Comparison of ENCODE assay signal across 2 cellular contexts in genomic region chr5:69288069-69288468, GRCh38.
TF ChIP-seq lines count a peak whose summit lies in the region.

No MANE protein-coding gene starts in this region.

TF ChIP-seq in HepG2, 621 proteins besides CTCF, POLR2A, EP300 and RAD21:
- no peak for TF ChIP-seq ZNF12 (CRISPR knock-in tag; IDR thresholded peaks at IDR 0.05)
- TF ChIP-seq ATF7 (IDR thresholded peaks at IDR 0.05) = peak; percentile 19; the same call in 1 of the 2 replicates
- TF ChIP-seq ATF7 (CRISPR knock-in tag; IDR thresholded peaks at IDR 0.05) = no peak

TF ChIP-seq in K562, 482 proteins besides CTCF, POLR2A, EP300 and RAD21:
- TF ChIP-seq RFX1 (IDR thresholded peaks at IDR 0.05) = peak; percentile 24; the same call in 1 of the 2 replicates
- no peak for TF ChIP-seq ARID4B (CRISPR knock-in tag; IDR thresholded peaks at IDR 0.05)
- no peak for TF ChIP-seq ZC3H8 (IDR thresholded peaks at IDR 0.05)
- TF ChIP-seq NFE2L1 (tag; IDR thresholded peaks at IDR 0.05; ENCODE audit: borderline replicate concordance, low read depth) = no peak
TF ChIP-seq in K562: peak in this region for 1.
